Comparison of ENCODE assay signal across 1 cellular context in the genomic region with DNA sequence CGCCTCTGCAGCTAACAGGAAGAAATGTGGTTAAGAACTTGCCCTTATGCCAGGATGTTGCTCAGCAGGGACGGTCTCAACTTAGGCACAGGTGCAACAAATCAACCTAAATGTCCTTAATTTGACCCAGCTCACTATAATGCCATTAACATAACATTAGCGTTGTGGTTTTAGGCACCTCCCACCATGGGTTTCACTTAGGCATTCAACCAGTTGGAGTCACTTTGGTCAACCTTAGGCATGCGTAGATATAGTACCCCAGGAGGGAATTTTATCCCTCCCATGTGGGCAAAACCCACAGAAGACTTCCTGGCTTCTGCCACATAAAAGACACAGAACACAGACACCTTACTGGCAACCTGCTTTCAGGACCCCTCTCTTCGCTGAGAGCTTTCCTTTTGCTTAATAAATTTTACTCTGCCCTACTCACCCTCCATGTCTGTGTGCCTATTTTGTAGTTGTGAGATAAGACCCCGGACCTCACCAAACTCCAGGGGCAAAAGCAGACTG.
TF ChIP-seq lines count a peak whose summit lies in the region.

No MANE protein-coding gene starts in this region.

TF ChIP-seq in GM23338, 12 proteins besides CTCF, POLR2A, EP300 and RAD21 (continued from another document):
- TF ChIP-seq, protein P1, sequence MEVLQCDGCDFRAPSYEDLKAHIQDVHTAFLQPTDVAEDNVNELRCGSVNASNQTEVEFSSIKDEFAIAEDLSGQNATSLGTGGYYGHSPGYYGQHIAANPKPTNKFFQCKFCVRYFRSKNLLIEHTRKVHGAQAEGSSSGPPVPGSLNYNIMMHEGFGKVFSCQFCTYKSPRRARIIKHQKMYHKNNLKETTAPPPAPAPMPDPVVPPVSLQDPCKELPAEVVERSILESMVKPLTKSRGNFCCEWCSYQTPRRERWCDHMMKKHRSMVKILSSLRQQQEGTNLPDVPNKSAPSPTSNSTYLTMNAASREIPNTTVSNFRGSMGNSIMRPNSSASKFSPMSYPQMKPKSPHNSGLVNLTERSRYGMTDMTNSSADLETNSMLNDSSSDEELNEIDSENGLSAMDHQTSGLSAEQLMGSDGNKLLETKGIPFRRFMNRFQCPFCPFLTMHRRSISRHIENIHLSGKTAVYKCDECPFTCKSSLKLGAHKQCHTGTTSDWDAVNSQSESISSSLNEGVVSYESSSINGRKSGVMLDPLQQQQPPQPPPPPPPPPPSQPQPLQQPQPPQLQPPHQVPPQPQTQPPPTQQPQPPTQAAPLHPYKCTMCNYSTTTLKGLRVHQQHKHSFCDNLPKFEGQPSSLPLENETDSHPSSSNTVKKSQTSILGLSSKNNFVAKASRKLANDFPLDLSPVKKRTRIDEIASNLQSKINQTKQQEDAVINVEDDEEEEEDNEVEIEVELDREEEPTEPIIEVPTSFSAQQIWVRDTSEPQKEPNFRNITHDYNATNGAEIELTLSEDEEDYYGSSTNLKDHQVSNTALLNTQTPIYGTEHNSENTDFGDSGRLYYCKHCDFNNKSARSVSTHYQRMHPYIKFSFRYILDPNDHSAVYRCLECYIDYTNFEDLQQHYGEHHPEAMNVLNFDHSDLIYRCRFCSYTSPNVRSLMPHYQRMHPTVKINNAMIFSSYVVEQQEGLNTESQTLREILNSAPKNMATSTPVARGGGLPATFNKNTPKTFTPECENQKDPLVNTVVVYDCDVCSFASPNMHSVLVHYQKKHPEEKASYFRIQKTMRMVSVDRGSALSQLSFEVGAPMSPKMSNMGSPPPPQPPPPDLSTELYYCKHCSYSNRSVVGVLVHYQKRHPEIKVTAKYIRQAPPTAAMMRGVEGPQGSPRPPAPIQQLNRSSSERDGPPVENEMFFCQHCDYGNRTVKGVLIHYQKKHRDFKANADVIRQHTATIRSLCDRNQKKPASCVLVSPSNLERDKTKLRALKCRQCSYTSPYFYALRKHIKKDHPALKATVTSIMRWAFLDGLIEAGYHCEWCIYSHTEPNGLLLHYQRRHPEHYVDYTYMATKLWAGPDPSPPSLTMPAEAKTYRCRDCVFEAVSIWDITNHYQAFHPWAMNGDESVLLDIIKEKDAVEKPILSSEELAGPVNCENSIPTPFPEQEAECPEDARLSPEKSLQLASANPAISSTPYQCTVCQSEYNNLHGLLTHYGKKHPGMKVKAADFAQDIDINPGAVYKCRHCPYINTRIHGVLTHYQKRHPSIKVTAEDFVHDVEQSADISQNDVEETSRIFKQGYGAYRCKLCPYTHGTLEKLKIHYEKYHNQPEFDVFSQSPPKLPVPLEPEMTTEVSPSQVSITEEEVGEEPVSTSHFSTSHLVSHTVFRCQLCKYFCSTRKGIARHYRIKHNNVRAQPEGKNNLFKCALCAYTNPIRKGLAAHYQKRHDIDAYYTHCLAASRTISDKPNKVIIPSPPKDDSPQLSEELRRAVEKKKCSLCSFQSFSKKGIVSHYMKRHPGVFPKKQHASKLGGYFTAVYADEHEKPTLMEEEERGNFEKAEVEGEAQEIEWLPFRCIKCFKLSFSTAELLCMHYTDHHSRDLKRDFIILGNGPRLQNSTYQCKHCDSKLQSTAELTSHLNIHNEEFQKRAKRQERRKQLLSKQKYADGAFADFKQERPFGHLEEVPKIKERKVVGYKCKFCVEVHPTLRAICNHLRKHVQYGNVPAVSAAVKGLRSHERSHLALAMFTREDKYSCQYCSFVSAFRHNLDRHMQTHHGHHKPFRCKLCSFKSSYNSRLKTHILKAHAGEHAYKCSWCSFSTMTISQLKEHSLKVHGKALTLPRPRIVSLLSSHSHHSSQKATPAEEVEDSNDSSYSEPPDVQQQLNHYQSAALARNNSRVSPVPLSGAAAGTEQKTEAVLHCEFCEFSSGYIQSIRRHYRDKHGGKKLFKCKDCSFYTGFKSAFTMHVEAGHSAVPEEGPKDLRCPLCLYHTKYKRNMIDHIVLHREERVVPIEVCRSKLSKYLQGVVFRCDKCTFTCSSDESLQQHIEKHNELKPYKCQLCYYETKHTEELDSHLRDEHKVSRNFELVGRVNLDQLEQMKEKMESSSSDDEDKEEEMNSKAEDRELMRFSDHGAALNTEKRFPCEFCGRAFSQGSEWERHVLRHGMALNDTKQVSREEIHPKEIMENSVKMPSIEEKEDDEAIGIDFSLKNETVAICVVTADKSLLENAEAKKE (CRISPR knock-in tag; IDR thresholded peaks at IDR 0.05) = no peak
- TF ChIP-seq POLR2AphosphoS5 (IDR thresholded peaks at IDR 0.05; ENCODE audit: low read depth) = no peak
- TF ChIP-seq, protein P2, sequence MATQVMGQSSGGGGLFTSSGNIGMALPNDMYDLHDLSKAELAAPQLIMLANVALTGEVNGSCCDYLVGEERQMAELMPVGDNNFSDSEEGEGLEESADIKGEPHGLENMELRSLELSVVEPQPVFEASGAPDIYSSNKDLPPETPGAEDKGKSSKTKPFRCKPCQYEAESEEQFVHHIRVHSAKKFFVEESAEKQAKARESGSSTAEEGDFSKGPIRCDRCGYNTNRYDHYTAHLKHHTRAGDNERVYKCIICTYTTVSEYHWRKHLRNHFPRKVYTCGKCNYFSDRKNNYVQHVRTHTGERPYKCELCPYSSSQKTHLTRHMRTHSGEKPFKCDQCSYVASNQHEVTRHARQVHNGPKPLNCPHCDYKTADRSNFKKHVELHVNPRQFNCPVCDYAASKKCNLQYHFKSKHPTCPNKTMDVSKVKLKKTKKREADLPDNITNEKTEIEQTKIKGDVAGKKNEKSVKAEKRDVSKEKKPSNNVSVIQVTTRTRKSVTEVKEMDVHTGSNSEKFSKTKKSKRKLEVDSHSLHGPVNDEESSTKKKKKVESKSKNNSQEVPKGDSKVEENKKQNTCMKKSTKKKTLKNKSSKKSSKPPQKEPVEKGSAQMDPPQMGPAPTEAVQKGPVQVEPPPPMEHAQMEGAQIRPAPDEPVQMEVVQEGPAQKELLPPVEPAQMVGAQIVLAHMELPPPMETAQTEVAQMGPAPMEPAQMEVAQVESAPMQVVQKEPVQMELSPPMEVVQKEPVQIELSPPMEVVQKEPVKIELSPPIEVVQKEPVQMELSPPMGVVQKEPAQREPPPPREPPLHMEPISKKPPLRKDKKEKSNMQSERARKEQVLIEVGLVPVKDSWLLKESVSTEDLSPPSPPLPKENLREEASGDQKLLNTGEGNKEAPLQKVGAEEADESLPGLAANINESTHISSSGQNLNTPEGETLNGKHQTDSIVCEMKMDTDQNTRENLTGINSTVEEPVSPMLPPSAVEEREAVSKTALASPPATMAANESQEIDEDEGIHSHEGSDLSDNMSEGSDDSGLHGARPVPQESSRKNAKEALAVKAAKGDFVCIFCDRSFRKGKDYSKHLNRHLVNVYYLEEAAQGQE (IDR thresholded peaks at IDR 0.05; ENCODE audit: unreplicated experiment) = no peak
- TF ChIP-seq, protein P3, sequence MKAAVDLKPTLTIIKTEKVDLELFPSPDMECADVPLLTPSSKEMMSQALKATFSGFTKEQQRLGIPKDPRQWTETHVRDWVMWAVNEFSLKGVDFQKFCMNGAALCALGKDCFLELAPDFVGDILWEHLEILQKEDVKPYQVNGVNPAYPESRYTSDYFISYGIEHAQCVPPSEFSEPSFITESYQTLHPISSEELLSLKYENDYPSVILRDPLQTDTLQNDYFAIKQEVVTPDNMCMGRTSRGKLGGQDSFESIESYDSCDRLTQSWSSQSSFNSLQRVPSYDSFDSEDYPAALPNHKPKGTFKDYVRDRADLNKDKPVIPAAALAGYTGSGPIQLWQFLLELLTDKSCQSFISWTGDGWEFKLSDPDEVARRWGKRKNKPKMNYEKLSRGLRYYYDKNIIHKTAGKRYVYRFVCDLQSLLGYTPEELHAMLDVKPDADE (IDR thresholded peaks at IDR 0.05) = no peak
- TF ChIP-seq JUNB (IDR thresholded peaks at IDR 0.05; ENCODE audit: unreplicated experiment) = no peak
- no peak for TF ChIP-seq CREB1 (CRISPR knock-in tag; IDR thresholded peaks at IDR 0.05; ENCODE audit: low read depth)
